12 cellular contexts compared by ENCODE assay signal in genomic region chr2:120005834-120006521, GRCh38. TPM values are rescaled to one million over a fixed set of nuclear protein-coding genes. Genes with fewer than 3 reads are reported as not detected.
DNase-seq lines count a peak whose midpoint lies in the region; ATAC-seq and TF ChIP-seq lines count a peak whose summit lies in the region.
"Had no signal": no experiment of that assay in that cellular context is flagged by ENCODE, and none has a peak within 500 bp of the region (broad histone marks: within the 10 kb centered on the region; RNA-seq: fewer than 3 reads in every experiment).

No MANE protein-coding gene starts in this region.

- no peaks in the 10 kb centered on the region for H3K9me2 ChIP-seq in OCI-LY1 (ENCODE audit: low read depth, low read length)

- peaks cover 28% of the 10 kb centered on the region for H3K4me1 ChIP-seq in OCI-LY1 (ENCODE audit: insufficient read depth, low read length, severe bottlenecking)
- H3K4me1 ChIP-seq in ascending aorta = no peaks in the 10 kb centered on the region
- no peaks in the 10 kb centered on the region for H3K4me1 ChIP-seq in BE2C
- H3K4me1 ChIP-seq: esophagus squamous epithelium, stomach had no signal

- H4K20me1 ChIP-seq in OCI-LY1 (ENCODE audit: insufficient read depth, low read length) = no peaks in the 10 kb centered on the region

- DNase-seq in ascending aorta (ENCODE audit: low spot score in 2 of 2) (no peak), BE2C (no peak), SK-N-DZ (ENCODE audit: low spot score) (no peak), NCI-H128 (lab: John Stamatoyannopoulos, UW; ENCODE audit: unreplicated experiment) (no peak)
- DNase-seq: esophagus squamous epithelium, left ventricle myocardium superior, NCI-H510A treated with DMSO at 0.1 percent for 48 hours, stomach had no signal

- H3K36me3 ChIP-seq in OCI-LY1 (ENCODE audit: insufficient read depth, low read length) = no peaks in the 10 kb centered on the region
- no peaks in the 10 kb centered on the region for H3K36me3 ChIP-seq in ascending aorta
- H3K36me3 ChIP-seq in BE2C = no peaks in the 10 kb centered on the region
- H3K36me3 ChIP-seq: esophagus squamous epithelium, stomach had no signal

- H3K27ac ChIP-seq in OCI-LY1 (ENCODE audit: low read depth, low read length, poor library complexity, severe bottlenecking) (peak overlapping the region; percentile 61), ascending aorta (no peak overlapping the region)
- H3K27ac ChIP-seq: esophagus squamous epithelium, stomach had no signal

- peak; percentile 97 for ATAC-seq in GM18502 (IDR thresholded peaks at IDR 0.05; ENCODE audit: poor library complexity, unreplicated experiment)
- peak; percentile 94 for ATAC-seq in GM21360 (IDR thresholded peaks at IDR 0.05; ENCODE audit: unreplicated experiment)
- peak; percentile 89 for ATAC-seq in HG03095 (IDR thresholded peaks at IDR 0.05; ENCODE audit: unreplicated experiment)
- ATAC-seq: left ventricle myocardium superior had no signal

- H3K27me3 ChIP-seq in OCI-LY1 (ENCODE audit: insufficient read depth, low read length) (no peaks in the 10 kb centered on the region), ascending aorta (no peaks in the 10 kb centered on the region), BE2C (no peaks in the 10 kb centered on the region)
- H3K27me3 ChIP-seq: esophagus squamous epithelium, stomach had no signal

- H3K79me2 ChIP-seq in OCI-LY1 (ENCODE audit: insufficient read depth, low read length) = no peaks in the 10 kb centered on the region

- H2AFZ ChIP-seq in OCI-LY1 (ENCODE audit: low read length) = peak overlapping the region; percentile 98; the same call in 1 of the 2 replicates

- H3K9ac ChIP-seq in OCI-LY1 (ENCODE audit: low read length) = peak overlapping the region; percentile 11; the same call in 1 of the 2 replicates

- intact Hi-C loops in ascending aorta (cut with DNase I) = no loop called here

- H3K4me2 ChIP-seq in OCI-LY1 (ENCODE audit: low read length) = peak overlapping the region; percentile 61

- TF ChIP-seq CTCF in OCI-LY1 (IDR thresholded peaks at IDR 0.05; ENCODE audit: low read length) (no peak), ascending aorta (IDR thresholded peaks at IDR 0.05) (no peak), BE2C (IDR thresholded peaks at IDR 0.05; ENCODE audit: low read depth, low read length) (no peak)

- 0 out of 2 replicates have a peak, but pooled peaks cover 6% of the 10 kb centered on the region for H3F3A ChIP-seq in OCI-LY1 (ENCODE audit: insufficient read depth, low read length)

- H3K9me3 ChIP-seq in OCI-LY1 (ENCODE audit: low read length) (no peaks in the 10 kb centered on the region), ascending aorta (no peaks in the 10 kb centered on the region), BE2C (no peaks in the 10 kb centered on the region)
- H3K9me3 ChIP-seq: esophagus squamous epithelium, stomach had no signal

- H3K4me3 ChIP-seq in OCI-LY1 (ENCODE audit: low read depth, low read length, poor library complexity, severe bottlenecking) (peak overlapping the region; percentile 41), ascending aorta (no peak overlapping the region), BE2C (ENCODE audit: low read depth, low read length) (no peak overlapping the region)
- H3K4me3 ChIP-seq: esophagus squamous epithelium, stomach had no signal

RNA-seq across cellular contexts. Expression of gene EPB41L5, which starts 6.9 kb away (rescaled TPM):
- total RNA-seq in ascending aorta = 11.7 TPM
- 4.1 TPM for polyA plus RNA-seq in BE2C (2012; ENCODE audit: insufficient read depth, insufficient read length, low read depth)
- 8.3 and 9.6 TPM in 2 replicates for polyA plus RNA-seq in SK-N-DZ (2014; cell fraction: cytosol; rRNA removed)
- polyA plus RNA-seq in SK-N-DZ (2014; cell fraction: nucleus; rRNA removed) = 8.9 and 14.4 TPM in 2 replicates
